11 cellular contexts compared by ENCODE assay signal in genomic region chr16:80993293-80993691, GRCh38. TPM values are rescaled to one million over a fixed set of nuclear protein-coding genes. Genes with fewer than 3 reads are reported as not detected.
A peak's percentile ranks its signal among the peaks of the same experiment; 100 is the strongest.
DNase-seq lines count a peak whose midpoint lies in the region; FAIRE-seq and TF ChIP-seq lines count a peak whose summit lies in the region.
"Had no signal": no experiment of that assay in that cellular context is flagged by ENCODE, and none has a peak within 500 bp of the region (broad histone marks: within the 10 kb centered on the region; RNA-seq: fewer than 3 reads in every experiment).

No MANE protein-coding gene starts in this region.

- no peak for TF ChIP-seq POLR2A in GM12891 (IDR thresholded peaks at IDR 0.05; ENCODE audit: low read depth, low read length)

- TF ChIP-seq CTCF in glutamatergic neuron (IDR thresholded peaks at IDR 0.05; ENCODE audit: partially characterized antibody, unreplicated experiment) = no peak

- H3K4me3 ChIP-seq in adipocyte (ENCODE audit: low read length) = peak overlapping the region; percentile 64
- H3K4me3 ChIP-seq in MG63 = no peak overlapping the region
- H3K4me3 ChIP-seq: neural progenitor cell had no signal

- no peaks in the 10 kb centered on the region for H3K36me3 ChIP-seq in adipocyte (ENCODE audit: control insufficient read depth, insufficient read depth, low read length, severe bottlenecking)
- H3K36me3 ChIP-seq in MG63 = no peaks in the 10 kb centered on the region; the same call in 1 of the 2 replicates
- H3K36me3 ChIP-seq: neural progenitor cell had no signal

- H3K27me3 ChIP-seq in adipocyte (replicated peaks; ENCODE audit: control insufficient read depth, insufficient read depth, low read length) (no peaks in the 10 kb centered on the region), MG63 (no peaks in the 10 kb centered on the region)
- H3K27me3 ChIP-seq: neural progenitor cell had no signal

- H3K4me3 Mint-ChIP-seq in glutamatergic neuron (ENCODE audit: unreplicated experiment) = peak overlapping the region; percentile 47
- H3K4me3 Mint-ChIP-seq: neural progenitor cell; stimulated activated naive CD8-positive, alpha-beta T cell treated with anti-CD3 and anti-CD28 coated beads, Interleukin-15, amount 100 ng/mL, for 72 hours had no signal

- H3K9me3 Mint-ChIP-seq in glutamatergic neuron (ENCODE audit: unreplicated experiment) = peaks cover 6% of the 10 kb centered on the region
- H3K9me3 Mint-ChIP-seq: neural progenitor cell; stimulated activated naive CD8-positive, alpha-beta T cell treated with anti-CD3 and anti-CD28 coated beads, Interleukin-15, amount 100 ng/mL, for 72 hours had no signal

- peaks cover 34% of the 10 kb centered on the region for H3K4me1 Mint-ChIP-seq in glutamatergic neuron (ENCODE audit: low read depth, unreplicated experiment)

- H3K27me3 Mint-ChIP-seq in glutamatergic neuron (ENCODE audit: unreplicated experiment) = peaks cover 4% of the 10 kb centered on the region
- H3K27me3 Mint-ChIP-seq: stimulated activated naive CD8-positive, alpha-beta T cell treated with anti-CD3 and anti-CD28 coated beads, Interleukin-15, amount 100 ng/mL, for 72 hours had no signal

- peaks cover 35% of the 10 kb centered on the region for H3K4me1 ChIP-seq in adipocyte (ENCODE audit: control insufficient read depth, insufficient read depth, low read length)

- no peaks in the 10 kb centered on the region for H3K36me3 Mint-ChIP-seq in glutamatergic neuron (ENCODE audit: unreplicated experiment)

- H3K9me3 ChIP-seq in adipocyte (ENCODE audit: control insufficient read depth, low read length) = no peaks in the 10 kb centered on the region
- H3K9me3 ChIP-seq in MG63 = no peaks in the 10 kb centered on the region

- no peak for FAIRE-seq in GM12891 (lab: Jason Lieb, UNC)

- peak overlapping the region; percentile 93 for H3K27ac Mint-ChIP-seq in glutamatergic neuron (ENCODE audit: unreplicated experiment)
- H3K27ac Mint-ChIP-seq: neural progenitor cell; stimulated activated naive CD8-positive, alpha-beta T cell treated with anti-CD3 and anti-CD28 coated beads, Interleukin-15, amount 100 ng/mL, for 72 hours had no signal

- DNase-seq in H4 (ENCODE audit: low spot score) (peak; percentile 60), adipocyte (ENCODE audit: low read depth) (peak; percentile 91), glutamatergic neuron (no peak), pulmonary artery endothelial cell (ENCODE audit: low read depth, low spot score) (peak; percentile 74), MG63 (no peak), GM12891 (ENCODE audit: insufficient read length, low spot score) (no peak), ecto neural progenitor cell (ENCODE audit: low spot score) (no peak), NCI-H2081 treated with DMSO at 0.1 percent for 48 hours (lab: John Stamatoyannopoulos, UW) (no peak)
- DNase-seq: cortex of kidney; stimulated activated naive CD8-positive, alpha-beta T cell treated with anti-CD3 and anti-CD28 coated beads, Interleukin-15, amount 100 ng/mL, for 72 hours had no signal

- peak overlapping the region; percentile 59 for H3K9ac ChIP-seq in adipocyte (ENCODE audit: low read length)
- H3K9ac ChIP-seq: neural progenitor cell had no signal

TF ChIP-seq in GM12891, 5 proteins besides CTCF, POLR2A, EP300 and RAD21:
- no peak for TF ChIP-seq PAX5 (IDR thresholded peaks at IDR 0.05; ENCODE audit: insufficient read depth, low read length, severe bottlenecking)
- TF ChIP-seq TAF1 (IDR thresholded peaks at IDR 0.05; ENCODE audit: low read depth, low read length) = no peak
- no peak for TF ChIP-seq POLR2AphosphoS5 (IDR thresholded peaks at IDR 0.05; ENCODE audit: low read depth, low read length)
TF ChIP-seq in GM12891: peak in this region for 0.

RNA-seq across cellular contexts. Expression of gene CMC2, which starts 13.4 kb away (rescaled TPM):
- 135 and 176 TPM in 2 replicates for total RNA-seq in H4 (2014; rRNA removed; shearing (Covaris generic))
- total RNA-seq in glutamatergic neuron (ENCODE audit: unreplicated experiment) = 76.2 TPM
- 50.1 and 67.4 TPM in 2 replicates for total RNA-seq in pulmonary artery endothelial cell
- 69.6 and 184 TPM in 2 replicates for total RNA-seq in MG63 (2014; rRNA removed; shearing (Covaris generic); ENCODE audit: low replicate concordance)
- 110 TPM for polyA plus RNA-seq in GM12891 (2012; ENCODE audit: low read depth, missing spikeins)

RNA-seq across cellular contexts. Expression of gene CENPN, which starts 13.7 kb away (rescaled TPM):
- total RNA-seq in H4 (2014; rRNA removed; shearing (Covaris generic)) = 147 and 234 TPM in 2 replicates
- total RNA-seq in glutamatergic neuron (ENCODE audit: unreplicated experiment) (9.2 TPM), pulmonary artery endothelial cell (43.7 and 81.7 TPM in 2 replicates)
- total RNA-seq in MG63 (2014; rRNA removed; shearing (Covaris generic); ENCODE audit: low replicate concordance) = 68.7 and 88.9 TPM in 2 replicates
- 51.2 TPM for polyA plus RNA-seq in GM12891 (2012; ENCODE audit: low read depth, missing spikeins)

RNA-seq across cellular contexts. Expression of gene ATMIN, which starts 42.4 kb away (rescaled TPM):
- total RNA-seq in H4 (2014; rRNA removed; shearing (Covaris generic)) = 36.5 and 44.2 TPM in 2 replicates
- 61.5 TPM for total RNA-seq in glutamatergic neuron (ENCODE audit: unreplicated experiment)
- 29.9 and 36.6 TPM in 2 replicates for total RNA-seq in pulmonary artery endothelial cell
- total RNA-seq in MG63 (2014; rRNA removed; shearing (Covaris generic); ENCODE audit: low replicate concordance) = 15.1 and 27.0 TPM in 2 replicates
- 9.8 TPM for polyA plus RNA-seq in GM12891 (2012; ENCODE audit: low read depth, missing spikeins)

Comparison
In these comparisons a context has a peak if more than half of its experiments do, and no peak if none do; other contexts are left out.
1. DNase-seq: peak in H4 (single experiment), adipocyte (single experiment) and pulmonary artery endothelial cell (single experiment); none in glutamatergic neuron (single experiment), MG63 (single experiment), GM12891 (single experiment), ecto neural progenitor cell (single experiment) and NCI-H2081 treated with DMSO at 0.1 percent for 48 hours (single experiment).